10 cellular contexts compared by ENCODE assay signal in the genomic region with DNA sequence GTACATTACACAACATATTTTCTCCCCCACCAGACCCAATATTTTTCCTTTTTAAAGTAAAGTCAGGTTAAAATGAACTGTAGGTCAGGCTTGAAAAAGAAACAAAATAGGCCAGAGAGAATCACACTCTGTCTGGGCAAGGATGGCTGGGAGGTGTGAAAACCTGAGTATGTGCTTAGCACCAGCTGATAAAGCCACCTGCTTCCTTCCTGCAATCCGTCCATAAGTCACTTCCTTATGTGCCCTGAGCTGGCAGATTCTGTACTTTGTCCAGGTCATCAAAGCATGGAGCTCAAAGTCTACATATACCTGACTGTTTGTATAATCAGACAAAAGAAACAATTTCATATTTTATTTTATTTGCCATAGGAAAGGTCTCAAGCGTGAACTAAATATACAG. TPM values are rescaled to one million over a fixed set of nuclear protein-coding genes. Genes with fewer than 3 reads are reported as not detected.
DNase-seq lines count a peak whose midpoint lies in the region; ATAC-seq and TF ChIP-seq lines count a peak whose summit lies in the region.
"Had no signal": no experiment of that assay in that cellular context is flagged by ENCODE, and none has a peak within 500 bp of the region (broad histone marks: within the 10 kb centered on the region; RNA-seq: fewer than 3 reads in every experiment).

No MANE protein-coding gene starts in this region.

- peak overlapping the region; percentile 85 for H3K27ac Mint-ChIP-seq in endothelial cell (ENCODE audit: unreplicated experiment)
- H3K27ac Mint-ChIP-seq: CD4-positive, alpha-beta T cell had no signal

- H2AFZ ChIP-seq in GM23248 = no peak overlapping the region
- H2AFZ ChIP-seq: PC-9 had no signal

- no peaks in the 10 kb centered on the region for H3K9me2 ChIP-seq in GM23248 (ENCODE audit: insufficient read depth)

- ATAC-seq in Right ventricle myocardium superior (ENCODE audit: poor library complexity) (peak; percentile 30), HG03280 (IDR thresholded peaks at IDR 0.05; ENCODE audit: unreplicated experiment) (no peak)

- no peak overlapping the region for H3K4me3 Mint-ChIP-seq in endothelial cell (ENCODE audit: unreplicated experiment)
- H3K4me3 Mint-ChIP-seq: CD4-positive, alpha-beta T cell had no signal

- H3K4me1 Mint-ChIP-seq in endothelial cell (ENCODE audit: unreplicated experiment) = peaks cover 39% of the 10 kb centered on the region

- no peak for TF ChIP-seq EP300 in transverse colon (IDR thresholded peaks at IDR 0.05; ENCODE audit: low read depth)

- H3K9me3 Mint-ChIP-seq in endothelial cell (ENCODE audit: unreplicated experiment) = no peaks in the 10 kb centered on the region
- H3K9me3 Mint-ChIP-seq: CD4-positive, alpha-beta T cell had no signal

- no peaks in the 10 kb centered on the region for H4K20me1 ChIP-seq in GM23248 (ENCODE audit: insufficient read depth)

- H3F3A ChIP-seq in GM23248 (ENCODE audit: insufficient read depth) = peaks cover 20% of the 10 kb centered on the region

- H3K36me3 ChIP-seq in right atrium auricular region (peaks cover 11% of the 10 kb centered on the region), transverse colon (peaks cover 0 to 33% (median 8%) of the 10 kb centered on the region in 4 donors), GM23248 (ENCODE audit: low read depth) (peaks cover 40% of the 10 kb centered on the region)

- intact Hi-C loops in Right ventricle myocardium superior (cut with DNase I) (no loop called here), transverse colon (cut with DNase I; ENCODE audit: low total_unique reads) (no loop called here)

- TF ChIP-seq CTCF in right atrium auricular region (IDR thresholded peaks at IDR 0.05) (no peak), endothelial cell (IDR thresholded peaks at IDR 0.05; ENCODE audit: unreplicated experiment) (no peak), transverse colon (IDR thresholded peaks at IDR 0.05) (no peak)

- H3K27me3 Mint-ChIP-seq in endothelial cell (ENCODE audit: unreplicated experiment) = peaks cover 1% of the 10 kb centered on the region
- H3K27me3 Mint-ChIP-seq: CD4-positive, alpha-beta T cell had no signal

- H3K27ac ChIP-seq in right atrium auricular region (peak overlapping the region in 1 of 2 donors; percentile 82), transverse colon (peak overlapping the region; percentile 84 to 87 (median 86)), GM23248 (no peak overlapping the region)
- H3K27ac ChIP-seq: PC-9 had no signal

- no peak overlapping the region for H3K4me2 ChIP-seq in GM23248 (ENCODE audit: unreplicated experiment)
- H3K4me2 ChIP-seq: PC-9 had no signal

- H3K27me3 ChIP-seq in right atrium auricular region = no peaks in the 10 kb centered on the region
- no peaks in the 10 kb centered on the region for H3K27me3 ChIP-seq in transverse colon
- H3K27me3 ChIP-seq in GM23248 (replicated peaks; ENCODE audit: insufficient read depth) = no peaks in the 10 kb centered on the region

- H3K9ac ChIP-seq in GM23248 = no peak overlapping the region

- peaks cover 18% of the 10 kb centered on the region; the same call in 1 of the 2 replicates for H3K79me2 ChIP-seq in GM23248 (ENCODE audit: insufficient read depth)

- in situ Hi-C loops in transverse colon (cut with MboI; ENCODE audit: low pct_ligation_motif_present in 1 of 4, low pct_unique_long_range_greater_than_20kb in 1 of 4, low sequenced_read_pairs in 3 of 4) (no loop called here), GM23248 (cut with MboI) (no loop called here)

- H3K9me3 ChIP-seq in right atrium auricular region (no peaks in the 10 kb centered on the region), transverse colon (no peaks in the 10 kb centered on the region), GM23248 (ENCODE audit: low read depth) (no peaks in the 10 kb centered on the region)

- WGBS in transverse colon (ENCODE audit: low coverage in 1 of 2), 2 donors = 32 to 47% methylated on average over 2 of the region's 2 CpGs
- WGBS in GM23248 (ENCODE audit: low coverage in 1 of 2, low lambda C conversion rate in 2 of 2, missing lambda C conversion rate in 2 of 2), 2 experiments = 95 to 96% methylated on average over 2 of the region's 2 CpGs

- peaks cover 0 to 23% of the 10 kb centered on the region in 2 donors for H3K4me1 ChIP-seq in right atrium auricular region
- H3K4me1 ChIP-seq in transverse colon = peaks cover 29 to 50% (median 41%) of the 10 kb centered on the region in 4 donors
- H3K4me1 ChIP-seq in GM23248 (ENCODE audit: insufficient read depth) = peaks cover 25% of the 10 kb centered on the region

- TF ChIP-seq POLR2A in transverse colon (IDR thresholded peaks at IDR 0.05) = no peak

- no peak for DNase-seq in Right ventricle myocardium superior
- no peak for DNase-seq in right atrium auricular region (ENCODE audit: low spot score)
- peak; percentile 69 for DNase-seq in NCI-H510A treated with DMSO at 0.1 percent for 48 hours (lab: John Stamatoyannopoulos, UW)
- peak; percentile 29 for DNase-seq in endothelial cell (ENCODE audit: low spot score)
- peak; percentile 63 for DNase-seq in transverse colon
- DNase-seq in HCEC 1CT = no peak
- no peak for DNase-seq in GM23248
- DNase-seq: PC-9 had no signal

- H3K4me3 ChIP-seq in right atrium auricular region = no peak overlapping the region
- H3K4me3 ChIP-seq in transverse colon = no peak overlapping the region
- no peak overlapping the region for H3K4me3 ChIP-seq in GM23248
- H3K4me3 ChIP-seq: PC-9 had no signal

- H3K36me3 Mint-ChIP-seq in endothelial cell (ENCODE audit: low read depth, unreplicated experiment) = peaks cover 27% of the 10 kb centered on the region

RNA-seq across cellular contexts. Expression of a gene that starts 37.7 kb away (rescaled TPM):
- 49.7 TPM for total RNA-seq in Right ventricle myocardium superior
- total RNA-seq in right atrium auricular region = 10 to 100 TPM; 24.5 to 32.8 TPM
- total RNA-seq in endothelial cell (ENCODE audit: unreplicated experiment) = 176 TPM
- total RNA-seq in transverse colon = 10 to 100 TPM; 46.8 to 89.8 (median 76.0) TPM
- 84.0 and 87.5 TPM in 2 replicates for total RNA-seq in GM23248 (2014; rRNA removed; shearing (Covaris generic))
- 74.9 and 77.2 TPM in 2 replicates for polyA plus RNA-seq in GM23248 (2016; fragmentation: Nextera tagmentation; extraction: Ambion mirVana)

Comparison
In these comparisons a context has a peak if more than half of its experiments do, and no peak if none do; other contexts are left out.
1. DNase-seq: peak in NCI-H510A treated with DMSO at 0.1 percent for 48 hours (single experiment), endothelial cell (single experiment) and transverse colon (single experiment); none in Right ventricle myocardium superior (single experiment), right atrium auricular region (single experiment), HCEC 1CT (single experiment) and GM23248 (single experiment).